Comparison of ENCODE assay signal across 2 cellular contexts in the genomic region with DNA sequence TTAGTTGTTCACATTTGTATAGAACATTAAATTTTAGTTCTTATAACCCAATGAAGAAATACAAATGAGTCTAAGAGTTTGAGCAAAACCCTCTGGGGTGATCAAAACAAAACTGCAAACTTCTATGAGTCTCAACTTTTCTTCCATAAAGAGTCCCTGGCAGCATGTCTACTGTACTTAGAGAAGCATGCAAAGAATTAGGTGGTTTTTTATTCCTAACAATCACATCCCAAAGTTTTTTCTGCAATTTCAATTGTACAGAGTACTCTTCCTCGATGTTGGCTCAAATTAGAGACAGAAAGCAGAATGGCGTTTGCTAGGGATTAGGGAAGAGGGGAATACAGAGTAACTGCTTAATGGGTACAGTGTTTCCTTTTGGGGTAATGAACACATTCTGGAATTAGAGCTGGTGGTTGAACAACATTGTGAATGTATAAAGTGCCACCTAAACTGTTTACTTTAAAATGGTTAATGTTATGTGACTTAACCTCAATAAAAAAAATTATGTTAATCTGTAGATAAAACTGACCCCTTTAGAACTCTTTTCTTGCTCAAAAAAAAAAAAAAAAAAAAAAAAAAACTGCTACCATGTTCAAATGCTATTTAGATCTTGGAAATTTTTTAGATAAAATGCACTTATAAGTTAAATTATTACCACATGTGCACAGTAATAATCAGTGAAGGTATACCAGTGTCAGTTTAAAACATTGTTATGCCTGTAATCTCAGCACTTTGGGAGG.
TF ChIP-seq lines count a peak whose summit lies in the region.

No MANE protein-coding gene starts in this region.

TF ChIP-seq in IMR-90, 13 proteins besides CTCF, POLR2A, EP300 and RAD21:
- TF ChIP-seq, protein P1, sequence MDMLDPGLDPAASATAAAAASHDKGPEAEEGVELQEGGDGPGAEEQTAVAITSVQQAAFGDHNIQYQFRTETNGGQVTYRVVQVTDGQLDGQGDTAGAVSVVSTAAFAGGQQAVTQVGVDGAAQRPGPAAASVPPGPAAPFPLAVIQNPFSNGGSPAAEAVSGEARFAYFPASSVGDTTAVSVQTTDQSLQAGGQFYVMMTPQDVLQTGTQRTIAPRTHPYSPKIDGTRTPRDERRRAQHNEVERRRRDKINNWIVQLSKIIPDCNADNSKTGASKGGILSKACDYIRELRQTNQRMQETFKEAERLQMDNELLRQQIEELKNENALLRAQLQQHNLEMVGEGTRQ (IDR thresholded peaks at IDR 0.05; ENCODE audit: low read depth, low read length), result no peak
- TF ChIP-seq FOS (IDR thresholded peaks at IDR 0.05; ENCODE audit: low read depth, low read length), result no peak
- TF ChIP-seq MAZ (IDR thresholded peaks at IDR 0.05; ENCODE audit: borderline replicate concordance, low read depth, low read length), result no peak
- no peak for TF ChIP-seq MAFK (IDR thresholded peaks at IDR 0.05; ENCODE audit: low read depth, low read length)
- TF ChIP-seq BHLHE40 (IDR thresholded peaks at IDR 0.05; ENCODE audit: low read depth, low read length), result no peak
- no peak for TF ChIP-seq NFE2L2 (IDR thresholded peaks at IDR 0.05; ENCODE audit: low read depth, low read length)
- TF ChIP-seq CHD1 (IDR thresholded peaks at IDR 0.05; ENCODE audit: low read depth, low read length), result no peak
- no peak for TF ChIP-seq RFX5 (IDR thresholded peaks at IDR 0.05; ENCODE audit: low read depth, low read length)
- no peak for TF ChIP-seq RCOR1 (IDR thresholded peaks at IDR 0.05; ENCODE audit: insufficient replicate concordance, low read length)
- no peak for TF ChIP-seq MXI1 (IDR thresholded peaks at IDR 0.05; ENCODE audit: borderline replicate concordance, low read depth, low read length)
- no peak for TF ChIP-seq SMC3 (IDR thresholded peaks at IDR 0.05; ENCODE audit: low read depth, low read length)
- TF ChIP-seq CEBPB (IDR thresholded peaks at IDR 0.05; ENCODE audit: low read depth, low read length), result no peak
- TF ChIP-seq, protein P2, sequence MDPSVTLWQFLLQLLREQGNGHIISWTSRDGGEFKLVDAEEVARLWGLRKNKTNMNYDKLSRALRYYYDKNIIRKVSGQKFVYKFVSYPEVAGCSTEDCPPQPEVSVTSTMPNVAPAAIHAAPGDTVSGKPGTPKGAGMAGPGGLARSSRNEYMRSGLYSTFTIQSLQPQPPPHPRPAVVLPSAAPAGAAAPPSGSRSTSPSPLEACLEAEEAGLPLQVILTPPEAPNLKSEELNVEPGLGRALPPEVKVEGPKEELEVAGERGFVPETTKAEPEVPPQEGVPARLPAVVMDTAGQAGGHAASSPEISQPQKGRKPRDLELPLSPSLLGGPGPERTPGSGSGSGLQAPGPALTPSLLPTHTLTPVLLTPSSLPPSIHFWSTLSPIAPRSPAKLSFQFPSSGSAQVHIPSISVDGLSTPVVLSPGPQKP (IDR thresholded peaks at IDR 0.05; ENCODE audit: borderline replicate concordance, low read depth, low read length), result no peak
TF ChIP-seq in IMR-90: peak in this region for 0.

TF ChIP-seq in K562, 482 proteins besides CTCF, POLR2A, EP300 and RAD21:
- TF ChIP-seq, protein P3, sequence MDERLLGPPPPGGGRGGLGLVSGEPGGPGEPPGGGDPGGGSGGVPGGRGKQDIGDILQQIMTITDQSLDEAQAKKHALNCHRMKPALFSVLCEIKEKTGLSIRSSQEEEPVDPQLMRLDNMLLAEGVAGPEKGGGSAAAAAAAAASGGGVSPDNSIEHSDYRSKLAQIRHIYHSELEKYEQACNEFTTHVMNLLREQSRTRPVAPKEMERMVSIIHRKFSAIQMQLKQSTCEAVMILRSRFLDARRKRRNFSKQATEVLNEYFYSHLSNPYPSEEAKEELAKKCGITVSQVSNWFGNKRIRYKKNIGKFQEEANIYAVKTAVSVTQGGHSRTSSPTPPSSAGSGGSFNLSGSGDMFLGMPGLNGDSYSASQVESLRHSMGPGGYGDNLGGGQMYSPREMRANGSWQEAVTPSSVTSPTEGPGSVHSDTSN (CRISPR knock-in tag; IDR thresholded peaks at IDR 0.05; ENCODE audit: low read depth), result no peak
- TF ChIP-seq, protein P3 (tag; conservative IDR thresholded peaks at IDR 0.05; ENCODE audit: low read depth), result no peak
- TF ChIP-seq ZNF384 (IDR thresholded peaks at IDR 0.05; ENCODE audit: low read depth, low read length) (0 out of 2 replicates have a peak, but pooled peaks have one; percentile 26), XRCC4 (IDR thresholded peaks at IDR 0.05; ENCODE audit: extremely low read depth, insufficient read depth, insufficient read length) (no peak), POLR2AphosphoS5 (IDR thresholded peaks at IDR 0.05; ENCODE audit: control insufficient read depth, insufficient read depth, low read depth, low read length) (no peak)
- TF ChIP-seq, protein P4, sequence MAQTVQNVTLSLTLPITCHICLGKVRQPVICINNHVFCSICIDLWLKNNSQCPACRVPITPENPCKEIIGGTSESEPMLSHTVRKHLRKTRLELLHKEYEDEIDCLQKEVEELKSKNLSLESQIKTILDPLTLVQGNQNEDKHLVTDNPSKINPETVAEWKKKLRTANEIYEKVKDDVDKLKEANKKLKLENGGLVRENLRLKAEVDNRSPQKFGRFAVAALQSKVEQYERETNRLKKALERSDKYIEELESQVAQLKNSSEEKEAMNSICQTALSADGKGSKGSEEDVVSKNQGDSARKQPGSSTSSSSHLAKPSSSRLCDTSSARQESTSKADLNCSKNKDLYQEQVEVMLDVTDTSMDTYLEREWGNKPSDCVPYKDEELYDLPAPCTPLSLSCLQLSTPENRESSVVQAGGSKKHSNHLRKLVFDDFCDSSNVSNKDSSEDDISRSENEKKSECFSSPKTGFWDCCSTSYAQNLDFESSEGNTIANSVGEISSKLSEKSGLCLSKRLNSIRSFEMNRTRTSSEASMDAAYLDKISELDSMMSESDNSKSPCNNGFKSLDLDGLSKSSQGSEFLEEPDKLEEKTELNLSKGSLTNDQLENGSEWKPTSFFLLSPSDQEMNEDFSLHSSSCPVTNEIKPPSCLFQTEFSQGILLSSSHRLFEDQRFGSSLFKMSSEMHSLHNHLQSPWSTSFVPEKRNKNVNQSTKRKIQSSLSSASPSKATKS (CRISPR knock-in tag; IDR thresholded peaks at IDR 0.05), result no peak
- TF ChIP-seq, protein P5, sequence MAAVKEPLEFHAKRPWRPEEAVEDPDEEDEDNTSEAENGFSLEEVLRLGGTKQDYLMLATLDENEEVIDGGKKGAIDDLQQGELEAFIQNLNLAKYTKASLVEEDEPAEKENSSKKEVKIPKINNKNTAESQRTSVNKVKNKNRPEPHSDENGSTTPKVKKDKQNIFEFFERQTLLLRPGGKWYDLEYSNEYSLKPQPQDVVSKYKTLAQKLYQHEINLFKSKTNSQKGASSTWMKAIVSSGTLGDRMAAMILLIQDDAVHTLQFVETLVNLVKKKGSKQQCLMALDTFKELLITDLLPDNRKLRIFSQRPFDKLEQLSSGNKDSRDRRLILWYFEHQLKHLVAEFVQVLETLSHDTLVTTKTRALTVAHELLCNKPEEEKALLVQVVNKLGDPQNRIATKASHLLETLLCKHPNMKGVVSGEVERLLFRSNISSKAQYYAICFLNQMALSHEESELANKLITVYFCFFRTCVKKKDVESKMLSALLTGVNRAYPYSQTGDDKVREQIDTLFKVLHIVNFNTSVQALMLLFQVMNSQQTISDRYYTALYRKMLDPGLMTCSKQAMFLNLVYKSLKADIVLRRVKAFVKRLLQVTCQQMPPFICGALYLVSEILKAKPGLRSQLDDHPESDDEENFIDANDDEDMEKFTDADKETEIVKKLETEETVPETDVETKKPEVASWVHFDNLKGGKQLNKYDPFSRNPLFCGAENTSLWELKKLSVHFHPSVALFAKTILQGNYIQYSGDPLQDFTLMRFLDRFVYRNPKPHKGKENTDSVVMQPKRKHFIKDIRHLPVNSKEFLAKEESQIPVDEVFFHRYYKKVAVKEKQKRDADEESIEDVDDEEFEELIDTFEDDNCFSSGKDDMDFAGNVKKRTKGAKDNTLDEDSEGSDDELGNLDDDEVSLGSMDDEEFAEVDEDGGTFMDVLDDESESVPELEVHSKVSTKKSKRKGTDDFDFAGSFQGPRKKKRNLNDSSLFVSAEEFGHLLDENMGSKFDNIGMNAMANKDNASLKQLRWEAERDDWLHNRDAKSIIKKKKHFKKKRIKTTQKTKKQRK (IDR thresholded peaks at IDR 0.05; ENCODE audit: borderline replicate concordance, low read depth, low read length), result no peak
